Comparison of ENCODE assay signal across 8 cellular contexts in genomic region chr1:246126580-246126979, GRCh38.
"Had no signal": no experiment of that assay in that cellular context is flagged by ENCODE, and none has a peak within 500 bp of the region (broad histone marks: within the 10 kb centered on the region; RNA-seq: fewer than 3 reads in every experiment).

No MANE protein-coding gene starts in this region.

- H2AFZ ChIP-seq: GM23338 had no signal

- ATAC-seq: GM23338 had no signal

- H3K27ac ChIP-seq: HL-60 had no signal

- FAIRE-seq: H1, H54 had no signal

- H3K4me2 ChIP-seq: GM23338 had no signal

- DNase-seq: H9, HCEC 1CT, IMR-90, KG1 had no signal

- H3K4me3 ChIP-seq: GM23338 had no signal
